Comparison of ENCODE assay signal across 1 cellular context in the genomic region with DNA sequence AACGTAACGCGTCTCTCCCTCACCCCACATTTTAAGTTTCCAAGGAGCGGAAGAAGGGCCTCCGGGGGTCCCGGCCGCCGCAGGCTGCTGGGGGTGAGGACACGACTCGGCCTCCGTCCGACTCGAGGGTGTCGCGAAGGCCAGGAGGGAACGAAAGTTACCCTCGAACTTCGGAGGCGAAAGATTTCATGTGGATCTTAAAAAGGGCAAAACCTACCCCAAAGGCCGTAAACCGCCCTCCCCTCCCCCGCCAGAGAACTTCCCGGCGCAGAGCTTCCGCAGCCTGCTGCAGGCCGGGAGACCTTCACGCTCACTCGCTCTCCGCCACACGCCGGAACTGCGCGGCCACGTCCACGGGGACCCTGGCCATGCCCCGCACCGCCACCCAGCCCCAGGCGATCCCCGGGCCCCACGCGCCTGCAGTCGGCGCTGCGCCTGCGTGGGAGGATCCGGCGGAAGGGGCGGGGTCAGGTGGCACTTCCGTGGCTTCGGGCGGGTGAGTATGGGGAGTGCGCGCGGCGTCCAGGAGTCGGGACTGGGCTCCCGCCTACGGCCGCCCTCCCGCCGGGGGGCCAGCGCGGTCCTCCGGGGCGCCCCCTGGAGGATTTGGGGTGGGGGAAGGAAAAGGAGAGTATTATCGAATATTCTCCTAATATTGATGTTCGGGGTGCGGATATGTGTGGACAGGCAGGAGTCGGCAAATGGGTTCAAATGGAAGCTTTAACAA.
A peak's percentile ranks its signal among the peaks of the same experiment; 100 is the strongest.
TF ChIP-seq lines count a peak whose summit lies in the region.

A gene (plus strand): TSS at position 474 of the 727 bp plus-strand sequence. CDS start 19,755 bp downstream, outside the sequence.

TF ChIP-seq in GM12878, 131 proteins besides CTCF, POLR2A, EP300 and RAD21 (continued from another document and continues in another):
- TF ChIP-seq, protein P1, sequence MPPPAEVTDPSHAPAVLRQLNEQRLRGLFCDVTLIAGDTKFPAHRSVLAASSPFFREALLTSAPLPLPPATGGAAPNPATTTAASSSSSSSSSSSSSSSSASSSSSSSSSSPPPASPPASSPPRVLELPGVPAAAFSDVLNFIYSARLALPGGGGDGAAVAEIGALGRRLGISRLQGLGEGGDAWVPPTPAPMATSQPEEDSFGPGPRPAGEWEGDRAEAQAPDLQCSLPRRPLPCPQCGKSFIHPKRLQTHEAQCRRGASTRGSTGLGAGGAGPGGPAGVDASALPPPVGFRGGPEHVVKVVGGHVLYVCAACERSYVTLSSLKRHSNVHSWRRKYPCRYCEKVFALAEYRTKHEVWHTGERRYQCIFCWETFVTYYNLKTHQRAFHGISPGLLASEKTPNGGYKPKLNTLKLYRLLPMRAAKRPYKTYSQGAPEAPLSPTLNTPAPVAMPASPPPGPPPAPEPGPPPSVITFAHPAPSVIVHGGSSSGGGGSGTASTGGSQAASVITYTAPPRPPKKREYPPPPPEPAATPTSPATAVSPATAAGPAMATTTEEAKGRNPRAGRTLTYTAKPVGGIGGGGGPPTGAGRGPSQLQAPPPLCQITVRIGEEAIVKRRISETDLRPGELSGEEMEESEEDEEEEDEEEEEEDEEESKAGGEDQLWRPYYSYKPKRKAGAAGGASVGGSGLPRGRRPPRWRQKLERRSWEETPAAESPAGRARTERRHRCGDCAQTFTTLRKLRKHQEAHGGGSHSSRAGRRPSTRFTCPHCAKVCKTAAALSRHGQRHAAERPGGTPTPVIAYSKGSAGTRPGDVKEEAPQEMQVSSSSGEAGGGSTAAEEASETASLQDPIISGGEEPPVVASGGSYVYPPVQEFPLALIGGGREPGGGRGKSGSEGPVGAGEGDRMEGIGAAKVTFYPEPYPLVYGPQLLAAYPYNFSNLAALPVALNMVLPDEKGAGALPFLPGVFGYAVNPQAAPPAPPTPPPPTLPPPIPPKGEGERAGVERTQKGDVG (CRISPR knock-in tag; IDR thresholded peaks at IDR 0.05): no peak
- TF ChIP-seq POLR2AphosphoS2 (IDR thresholded peaks at IDR 0.05; ENCODE audit: low read depth, low read length): peak; percentile 92
- TF ChIP-seq NBN (IDR thresholded peaks at IDR 0.05): peak; percentile 84
- TF ChIP-seq, protein P2, sequence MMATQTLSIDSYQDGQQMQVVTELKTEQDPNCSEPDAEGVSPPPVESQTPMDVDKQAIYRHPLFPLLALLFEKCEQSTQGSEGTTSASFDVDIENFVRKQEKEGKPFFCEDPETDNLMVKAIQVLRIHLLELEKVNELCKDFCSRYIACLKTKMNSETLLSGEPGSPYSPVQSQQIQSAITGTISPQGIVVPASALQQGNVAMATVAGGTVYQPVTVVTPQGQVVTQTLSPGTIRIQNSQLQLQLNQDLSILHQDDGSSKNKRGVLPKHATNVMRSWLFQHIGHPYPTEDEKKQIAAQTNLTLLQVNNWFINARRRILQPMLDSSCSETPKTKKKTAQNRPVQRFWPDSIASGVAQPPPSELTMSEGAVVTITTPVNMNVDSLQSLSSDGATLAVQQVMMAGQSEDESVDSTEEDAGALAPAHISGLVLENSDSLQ (IDR thresholded peaks at IDR 0.05): no peak
- TF ChIP-seq NFXL1 (IDR thresholded peaks at IDR 0.05; ENCODE audit: borderline replicate concordance): no peak
- TF ChIP-seq SRF (IDR thresholded peaks at IDR 0.05; ENCODE audit: low read depth in 2 of 2, low read length in 2 of 2): no peak
- no peak for TF ChIP-seq YBX1 (IDR thresholded peaks at IDR 0.05)
- TF ChIP-seq CHD1 (IDR thresholded peaks at IDR 0.05; ENCODE audit: low read depth, low read length): no peak
- TF ChIP-seq MXI1 (IDR thresholded peaks at IDR 0.05; ENCODE audit: low read depth, low read length): peak; percentile 95
- TF ChIP-seq TCF3 (IDR thresholded peaks at IDR 0.05; ENCODE audit: borderline replicate concordance, insufficient read depth, low read depth, low read length): peak; percentile 73; the same call in 1 of the 2 replicates
- TF ChIP-seq HCFC1 (IDR thresholded peaks at IDR 0.05; ENCODE audit: low read length): 0 out of 2 replicates have a peak, but pooled peaks have one; percentile 43
- TF ChIP-seq PAX5 (IDR thresholded peaks at IDR 0.05; ENCODE audit: borderline replicate concordance, low read depth, low read length): peak; percentile 64; the same call in 1 of the 2 replicates
- peak; percentile 64; the same call in 1 of the 2 replicates for TF ChIP-seq TARDBP (IDR thresholded peaks at IDR 0.05; ENCODE audit: borderline replicate concordance)
- TF ChIP-seq, protein P3, sequence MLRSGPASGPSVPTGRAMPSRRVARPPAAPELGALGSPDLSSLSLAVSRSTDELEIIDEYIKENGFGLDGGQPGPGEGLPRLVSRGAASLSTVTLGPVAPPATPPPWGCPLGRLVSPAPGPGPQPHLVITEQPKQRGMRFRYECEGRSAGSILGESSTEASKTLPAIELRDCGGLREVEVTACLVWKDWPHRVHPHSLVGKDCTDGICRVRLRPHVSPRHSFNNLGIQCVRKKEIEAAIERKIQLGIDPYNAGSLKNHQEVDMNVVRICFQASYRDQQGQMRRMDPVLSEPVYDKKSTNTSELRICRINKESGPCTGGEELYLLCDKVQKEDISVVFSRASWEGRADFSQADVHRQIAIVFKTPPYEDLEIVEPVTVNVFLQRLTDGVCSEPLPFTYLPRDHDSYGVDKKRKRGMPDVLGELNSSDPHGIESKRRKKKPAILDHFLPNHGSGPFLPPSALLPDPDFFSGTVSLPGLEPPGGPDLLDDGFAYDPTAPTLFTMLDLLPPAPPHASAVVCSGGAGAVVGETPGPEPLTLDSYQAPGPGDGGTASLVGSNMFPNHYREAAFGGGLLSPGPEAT (IDR thresholded peaks at IDR 0.05; ENCODE audit: low read depth): 0 out of 2 replicates have a peak, but pooled peaks have one; percentile 50
- TF ChIP-seq, protein P4, sequence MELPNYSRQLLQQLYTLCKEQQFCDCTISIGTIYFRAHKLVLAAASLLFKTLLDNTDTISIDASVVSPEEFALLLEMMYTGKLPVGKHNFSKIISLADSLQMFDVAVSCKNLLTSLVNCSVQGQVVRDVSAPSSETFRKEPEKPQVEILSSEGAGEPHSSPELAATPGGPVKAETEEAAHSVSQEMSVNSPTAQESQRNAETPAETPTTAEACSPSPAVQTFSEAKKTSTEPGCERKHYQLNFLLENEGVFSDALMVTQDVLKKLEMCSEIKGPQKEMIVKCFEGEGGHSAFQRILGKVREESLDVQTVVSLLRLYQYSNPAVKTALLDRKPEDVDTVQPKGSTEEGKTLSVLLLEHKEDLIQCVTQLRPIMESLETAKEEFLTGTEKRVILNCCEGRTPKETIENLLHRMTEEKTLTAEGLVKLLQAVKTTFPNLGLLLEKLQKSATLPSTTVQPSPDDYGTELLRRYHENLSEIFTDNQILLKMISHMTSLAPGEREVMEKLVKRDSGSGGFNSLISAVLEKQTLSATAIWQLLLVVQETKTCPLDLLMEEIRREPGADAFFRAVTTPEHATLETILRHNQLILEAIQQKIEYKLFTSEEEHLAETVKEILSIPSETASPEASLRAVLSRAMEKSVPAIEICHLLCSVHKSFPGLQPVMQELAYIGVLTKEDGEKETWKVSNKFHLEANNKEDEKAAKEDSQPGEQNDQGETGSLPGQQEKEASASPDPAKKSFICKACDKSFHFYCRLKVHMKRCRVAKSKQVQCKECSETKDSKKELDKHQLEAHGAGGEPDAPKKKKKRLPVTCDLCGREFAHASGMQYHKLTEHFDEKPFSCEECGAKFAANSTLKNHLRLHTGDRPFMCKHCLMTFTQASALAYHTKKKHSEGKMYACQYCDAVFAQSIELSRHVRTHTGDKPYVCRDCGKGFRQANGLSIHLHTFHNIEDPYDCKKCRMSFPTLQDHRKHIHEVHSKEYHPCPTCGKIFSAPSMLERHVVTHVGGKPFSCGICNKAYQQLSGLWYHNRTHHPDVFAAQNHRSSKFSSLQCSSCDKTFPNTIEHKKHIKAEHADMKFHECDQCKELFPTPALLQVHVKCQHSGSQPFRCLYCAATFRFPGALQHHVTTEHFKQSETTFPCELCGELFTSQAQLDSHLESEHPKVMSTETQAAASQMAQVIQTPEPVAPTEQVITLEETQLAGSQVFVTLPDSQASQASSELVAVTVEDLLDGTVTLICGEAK (IDR thresholded peaks at IDR 0.05; ENCODE audit: borderline replicate concordance): peak; percentile 66; the same call in 1 of the 2 replicates
- TF ChIP-seq, protein P5, sequence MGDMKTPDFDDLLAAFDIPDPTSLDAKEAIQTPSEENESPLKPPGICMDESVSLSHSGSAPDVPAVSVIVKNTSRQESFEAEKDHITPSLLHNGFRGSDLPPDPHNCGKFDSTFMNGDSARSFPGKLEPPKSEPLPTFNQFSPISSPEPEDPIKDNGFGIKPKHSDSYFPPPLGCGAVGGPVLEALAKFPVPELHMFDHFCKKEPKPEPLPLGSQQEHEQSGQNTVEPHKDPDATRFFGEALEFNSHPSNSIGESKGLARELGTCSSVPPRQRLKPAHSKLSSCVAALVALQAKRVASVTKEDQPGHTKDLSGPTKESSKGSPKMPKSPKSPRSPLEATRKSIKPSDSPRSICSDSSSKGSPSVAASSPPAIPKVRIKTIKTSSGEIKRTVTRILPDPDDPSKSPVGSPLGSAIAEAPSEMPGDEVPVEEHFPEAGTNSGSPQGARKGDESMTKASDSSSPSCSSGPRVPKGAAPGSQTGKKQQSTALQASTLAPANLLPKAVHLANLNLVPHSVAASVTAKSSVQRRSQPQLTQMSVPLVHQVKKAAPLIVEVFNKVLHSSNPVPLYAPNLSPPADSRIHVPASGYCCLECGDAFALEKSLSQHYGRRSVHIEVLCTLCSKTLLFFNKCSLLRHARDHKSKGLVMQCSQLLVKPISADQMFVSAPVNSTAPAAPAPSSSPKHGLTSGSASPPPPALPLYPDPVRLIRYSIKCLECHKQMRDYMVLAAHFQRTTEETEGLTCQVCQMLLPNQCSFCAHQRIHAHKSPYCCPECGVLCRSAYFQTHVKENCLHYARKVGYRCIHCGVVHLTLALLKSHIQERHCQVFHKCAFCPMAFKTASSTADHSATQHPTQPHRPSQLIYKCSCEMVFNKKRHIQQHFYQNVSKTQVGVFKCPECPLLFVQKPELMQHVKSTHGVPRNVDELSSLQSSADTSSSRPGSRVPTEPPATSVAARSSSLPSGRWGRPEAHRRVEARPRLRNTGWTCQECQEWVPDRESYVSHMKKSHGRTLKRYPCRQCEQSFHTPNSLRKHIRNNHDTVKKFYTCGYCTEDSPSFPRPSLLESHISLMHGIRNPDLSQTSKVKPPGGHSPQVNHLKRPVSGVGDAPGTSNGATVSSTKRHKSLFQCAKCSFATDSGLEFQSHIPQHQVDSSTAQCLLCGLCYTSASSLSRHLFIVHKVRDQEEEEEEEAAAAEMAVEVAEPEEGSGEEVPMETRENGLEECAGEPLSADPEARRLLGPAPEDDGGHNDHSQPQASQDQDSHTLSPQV (IDR thresholded peaks at IDR 0.05): 0 out of 2 replicates have a peak, but pooled peaks have one; percentile 3
- peak; percentile 97 for TF ChIP-seq BACH1 (IDR thresholded peaks at IDR 0.05; ENCODE audit: borderline replicate concordance)
- TF ChIP-seq EGR1 (IDR thresholded peaks at IDR 0.05; ENCODE audit: borderline replicate concordance in 1 of 2, low read depth in 2 of 2, low read length in 2 of 2): peak; percentile 74 to 99
- TF ChIP-seq MYC (IDR thresholded peaks at IDR 0.05; ENCODE audit: insufficient read depth, insufficient read length, insufficient replicate concordance, low read length, severe bottlenecking): peak; percentile 94
- peak; percentile 26 for TF ChIP-seq RELA (IDR thresholded peaks at IDR 0.05; ENCODE audit: borderline replicate concordance, partially characterized antibody)
- 0 out of 2 replicates have a peak, but pooled peaks have one; percentile 42 for TF ChIP-seq ESRRA (IDR thresholded peaks at IDR 0.05; ENCODE audit: low read length)
- TF ChIP-seq PML (IDR thresholded peaks at IDR 0.05; ENCODE audit: low read length): peak; percentile 99
- no peak for TF ChIP-seq EZH2 (IDR thresholded peaks at IDR 0.05; ENCODE audit: borderline replicate concordance, control insufficient read depth, low read depth, low read length)
- TF ChIP-seq, protein P6, sequence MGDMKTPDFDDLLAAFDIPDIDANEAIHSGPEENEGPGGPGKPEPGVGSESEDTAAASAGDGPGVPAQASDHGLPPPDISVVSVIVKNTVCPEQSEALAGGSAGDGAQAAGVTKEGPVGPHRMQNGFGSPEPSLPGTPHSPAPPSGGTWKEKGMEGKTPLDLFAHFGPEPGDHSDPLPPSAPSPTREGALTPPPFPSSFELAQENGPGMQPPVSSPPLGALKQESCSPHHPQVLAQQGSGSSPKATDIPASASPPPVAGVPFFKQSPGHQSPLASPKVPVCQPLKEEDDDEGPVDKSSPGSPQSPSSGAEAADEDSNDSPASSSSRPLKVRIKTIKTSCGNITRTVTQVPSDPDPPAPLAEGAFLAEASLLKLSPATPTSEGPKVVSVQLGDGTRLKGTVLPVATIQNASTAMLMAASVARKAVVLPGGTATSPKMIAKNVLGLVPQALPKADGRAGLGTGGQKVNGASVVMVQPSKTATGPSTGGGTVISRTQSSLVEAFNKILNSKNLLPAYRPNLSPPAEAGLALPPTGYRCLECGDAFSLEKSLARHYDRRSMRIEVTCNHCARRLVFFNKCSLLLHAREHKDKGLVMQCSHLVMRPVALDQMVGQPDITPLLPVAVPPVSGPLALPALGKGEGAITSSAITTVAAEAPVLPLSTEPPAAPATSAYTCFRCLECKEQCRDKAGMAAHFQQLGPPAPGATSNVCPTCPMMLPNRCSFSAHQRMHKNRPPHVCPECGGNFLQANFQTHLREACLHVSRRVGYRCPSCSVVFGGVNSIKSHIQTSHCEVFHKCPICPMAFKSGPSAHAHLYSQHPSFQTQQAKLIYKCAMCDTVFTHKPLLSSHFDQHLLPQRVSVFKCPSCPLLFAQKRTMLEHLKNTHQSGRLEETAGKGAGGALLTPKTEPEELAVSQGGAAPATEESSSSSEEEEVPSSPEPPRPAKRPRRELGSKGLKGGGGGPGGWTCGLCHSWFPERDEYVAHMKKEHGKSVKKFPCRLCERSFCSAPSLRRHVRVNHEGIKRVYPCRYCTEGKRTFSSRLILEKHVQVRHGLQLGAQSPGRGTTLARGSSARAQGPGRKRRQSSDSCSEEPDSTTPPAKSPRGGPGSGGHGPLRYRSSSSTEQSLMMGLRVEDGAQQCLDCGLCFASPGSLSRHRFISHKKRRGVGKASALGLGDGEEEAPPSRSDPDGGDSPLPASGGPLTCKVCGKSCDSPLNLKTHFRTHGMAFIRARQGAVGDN (IDR thresholded peaks at IDR 0.05): peak; percentile 90
- peak; percentile 89; the same call in 1 of the 2 replicates for TF ChIP-seq TAF1 (IDR thresholded peaks at IDR 0.05; ENCODE audit: borderline replicate concordance, low read depth, low read length)
- TF ChIP-seq, protein P7, sequence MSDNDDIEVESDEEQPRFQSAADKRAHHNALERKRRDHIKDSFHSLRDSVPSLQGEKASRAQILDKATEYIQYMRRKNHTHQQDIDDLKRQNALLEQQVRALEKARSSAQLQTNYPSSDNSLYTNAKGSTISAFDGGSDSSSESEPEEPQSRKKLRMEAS (IDR thresholded peaks at IDR 0.05; ENCODE audit: low read depth, low read length): peak; percentile 92; the same call in 1 of the 2 replicates
- TF ChIP-seq IRF4 (IDR thresholded peaks at IDR 0.05; ENCODE audit: low read depth, low read length): no peak
- TF ChIP-seq RCOR1 (conservative IDR thresholded peaks at IDR 0.05; ENCODE audit: low read depth, low read length): 0 out of 2 replicates have a peak, but pooled peaks have one; percentile 70
- TF ChIP-seq CBX5 (IDR thresholded peaks at IDR 0.05; ENCODE audit: low read depth): peak; percentile 84; the same call in 1 of the 2 replicates
- peak; percentile 90 for TF ChIP-seq IKZF1 (conservative IDR thresholded peaks at IDR 0.05)
